8 cellular contexts compared by ENCODE assay signal in genomic region chr9:131396626-131397025, GRCh38. TPM values are rescaled to one million over a fixed set of nuclear protein-coding genes. Genes with fewer than 3 reads are reported as not detected.
DNase-seq lines count a peak whose midpoint lies in the region; ATAC-seq and TF ChIP-seq lines count a peak whose summit lies in the region.

No MANE protein-coding gene starts in this region.

- H3K36me3 Mint-ChIP-seq in activated CD4-positive, alpha-beta T cell treated with anti-CD3 and anti-CD28 coated beads, Interleukin-2, amount 10 ng/mL, durations not matched to agents 7 days and 5 days (ENCODE audit: low read depth) = peaks cover 44% of the 10 kb centered on the region
- H3K36me3 Mint-ChIP-seq in activated naive CD8-positive, alpha-beta T cell treated with anti-CD3 and anti-CD28 coated beads, Interleukin-2, amount 10 ng/mL, durations not matched to agents 7 days and 5 days = peaks cover 15% of the 10 kb centered on the region

- CTCF ChIA-PET in activated CD4-positive, alpha-beta T cell treated with anti-CD3 and anti-CD28 coated beads, Interleukin-2, amount 10 ng/mL, durations not matched to agents 7 days and 5 days (lab: Charles Lee) = interaction anchor here (0.6 to 1.6 kb wide), 6 partner anchors 10 to 1380 kb away, joined by 3 to 10 read pairs (median 4); no protein-coding TSS in a partner anchor

- POLR2A ChIA-PET in activated CD4-positive, alpha-beta T cell treated with anti-CD3 and anti-CD28 coated beads, Interleukin-2, amount 10 ng/mL, durations not matched to agents 7 days and 5 days (lab: Charles Lee) = interaction anchor here (0.8 kb wide), 1 partner anchor 11 kb away, joined by 4 read pairs; no protein-coding TSS in a partner anchor
- POLR2A ChIA-PET in activated naive CD8-positive, alpha-beta T cell treated with anti-CD3 and anti-CD28 coated beads, Interleukin-2, amount 10 ng/mL, durations not matched to agents 7 days and 5 days (lab: Charles Lee) = interaction anchor here (1.1 to 5.6 kb wide), 6 partner anchors 12 to 144 kb away, joined by 3 to 104 read pairs (median 8); no protein-coding TSS in a partner anchor

- H3K36me3 ChIP-seq in kidney epithelial cell (ENCODE audit: control insufficient read depth, insufficient read depth, low read length) (no peaks in the 10 kb centered on the region), thoracic aorta (no peaks in the 10 kb centered on the region)

- H3K9me3 ChIP-seq in thoracic aorta = no peaks in the 10 kb centered on the region

- H3K27ac ChIP-seq in thoracic aorta = peak overlapping the region; percentile 95 to 97

- peaks cover 49 to 72% of the 10 kb centered on the region in 2 donors for H3K4me1 ChIP-seq in thoracic aorta (ENCODE audit: control insufficient read depth in 1 of 2, low read depth in 2 of 2)

- H3K4me1 Mint-ChIP-seq in activated CD4-positive, alpha-beta T cell treated with anti-CD3 and anti-CD28 coated beads, Interleukin-2, amount 10 ng/mL, durations not matched to agents 7 days and 5 days = peaks cover 68% of the 10 kb centered on the region
- H3K4me1 Mint-ChIP-seq in activated naive CD8-positive, alpha-beta T cell treated with anti-CD3 and anti-CD28 coated beads, Interleukin-2, amount 10 ng/mL, durations not matched to agents 7 days and 5 days = peaks cover 55% of the 10 kb centered on the region

- peak overlapping the region; percentile 92 for H3K4me3 Mint-ChIP-seq in activated CD4-positive, alpha-beta T cell treated with anti-CD3 and anti-CD28 coated beads, Interleukin-2, amount 10 ng/mL, durations not matched to agents 7 days and 5 days
- peak overlapping the region; percentile 94 for H3K4me3 Mint-ChIP-seq in activated naive CD8-positive, alpha-beta T cell treated with anti-CD3 and anti-CD28 coated beads, Interleukin-2, amount 10 ng/mL, durations not matched to agents 7 days and 5 days

- no peaks in the 10 kb centered on the region for H3K27me3 Mint-ChIP-seq in activated CD4-positive, alpha-beta T cell treated with anti-CD3 and anti-CD28 coated beads, Interleukin-2, amount 10 ng/mL, durations not matched to agents 7 days and 5 days
- H3K27me3 Mint-ChIP-seq in activated naive CD8-positive, alpha-beta T cell treated with anti-CD3 and anti-CD28 coated beads, Interleukin-2, amount 10 ng/mL, durations not matched to agents 7 days and 5 days = no peaks in the 10 kb centered on the region

- no peaks in the 10 kb centered on the region for H3K9me3 Mint-ChIP-seq in activated CD4-positive, alpha-beta T cell treated with anti-CD3 and anti-CD28 coated beads, Interleukin-2, amount 10 ng/mL, durations not matched to agents 7 days and 5 days
- no peaks in the 10 kb centered on the region for H3K9me3 Mint-ChIP-seq in activated naive CD8-positive, alpha-beta T cell treated with anti-CD3 and anti-CD28 coated beads, Interleukin-2, amount 10 ng/mL, durations not matched to agents 7 days and 5 days

- H3K27me3 ChIP-seq in kidney epithelial cell (ENCODE audit: control insufficient read depth, insufficient read depth, low read length) (no peaks in the 10 kb centered on the region), thoracic aorta (replicated peaks; ENCODE audit: insufficient read depth) (no peaks in the 10 kb centered on the region)

- no peak for TF ChIP-seq CTCF in kidney epithelial cell (IDR thresholded peaks at IDR 0.05; ENCODE audit: insufficient read depth, low read length, poor library complexity, severe bottlenecking)
- no peak for TF ChIP-seq CTCF in thoracic aorta (IDR thresholded peaks at IDR 0.05)

- no peak for DNase-seq in activated CD4-positive, alpha-beta T cell treated with anti-CD3 and anti-CD28 coated beads, Interleukin-2, amount 10 ng/mL, durations not matched to agents 7 days and 5 days
- DNase-seq in activated CD4-positive, alpha-beta T cell treated with anti-CD3 and anti-CD28 coated beads, Interleukin-2, amount 50 U/mL, for 1 hour = no peak
- no peak for DNase-seq in activated naive CD8-positive, alpha-beta T cell treated with anti-CD3 and anti-CD28 coated beads, Interleukin-2, amount 10 ng/mL, durations not matched to agents 7 days and 5 days
- no peak for DNase-seq in kidney epithelial cell (ENCODE audit: low read depth)
- no peak for DNase-seq in thoracic aorta (ENCODE audit: low spot score)
- no peak for DNase-seq in effector CD8-positive, alpha-beta T cell (lab: John Stamatoyannopoulos, UW)
- DNase-seq in mesenteric fat pad (ENCODE audit: low spot score) = no peak

- peak overlapping the region; percentile 95 for H3K27ac Mint-ChIP-seq in activated CD4-positive, alpha-beta T cell treated with anti-CD3 and anti-CD28 coated beads, Interleukin-2, amount 10 ng/mL, durations not matched to agents 7 days and 5 days
- peak overlapping the region; percentile 95 for H3K27ac Mint-ChIP-seq in activated naive CD8-positive, alpha-beta T cell treated with anti-CD3 and anti-CD28 coated beads, Interleukin-2, amount 10 ng/mL, durations not matched to agents 7 days and 5 days

- no peak for ATAC-seq in activated naive CD8-positive, alpha-beta T cell treated with anti-CD3 and anti-CD28 coated beads, Interleukin-2, amount 10 ng/mL, durations not matched to agents 7 days and 5 days (ENCODE audit: low read depth)
- no peak for ATAC-seq in thoracic aorta (ENCODE audit: insufficient number of reproducible peaks, low FRiP score, low read depth)
- ATAC-seq in HG02642 (IDR thresholded peaks at IDR 0.05; ENCODE audit: poor library complexity, unreplicated experiment) = no peak

- H3K4me3 ChIP-seq in kidney epithelial cell (ENCODE audit: low read depth, low read length) (peak overlapping the region; percentile 9), thoracic aorta (peak overlapping the region; percentile 94)

RNA-seq across cellular contexts. Expression of gene PRRC2B, which starts 2.7 kb away (rescaled TPM):
- total RNA-seq in activated CD4-positive, alpha-beta T cell treated with anti-CD3 and anti-CD28 coated beads, Interleukin-2, amount 10 ng/mL, durations not matched to agents 7 days and 5 days = 100 to 1,000 TPM; 281 to 303 TPM
- total RNA-seq in activated naive CD8-positive, alpha-beta T cell treated with anti-CD3 and anti-CD28 coated beads, Interleukin-2, amount 10 ng/mL, durations not matched to agents 7 days and 5 days = 100 to 1,000 TPM; 300 to 309 TPM
- total RNA-seq in kidney epithelial cell (158 and 169 TPM in 2 replicates), thoracic aorta (100 to 1,000 TPM; 162 to 198 TPM), mesenteric fat pad (185 TPM)
